In genomic region chr15:96340611-96341464, GRCh38 we compare ENCODE assay signal across 8 cellular contexts. TPM values are rescaled to one million over a fixed set of nuclear protein-coding genes. Genes with fewer than 3 reads are reported as not detected.
DNase-seq lines count a peak whose midpoint lies in the region; ATAC-seq and TF ChIP-seq lines count a peak whose summit lies in the region.

No MANE protein-coding gene starts in this region.

- ATAC-seq in omental fat pad (ENCODE audit: low FRiP score), result peak; percentile 39
- no peak for ATAC-seq in GM21447 (IDR thresholded peaks at IDR 0.05; ENCODE audit: unreplicated experiment)
- no peak for ATAC-seq in GM19452 (IDR thresholded peaks at IDR 0.05; ENCODE audit: unreplicated experiment)

- H3K36me3 Mint-ChIP-seq in T-helper 2 cell treated with Interferon-gamma antibody and Interleukin-4, amounts not matched to agents 5 μg/mL and 100 μg/mL, for 36 hours (ENCODE audit: low read depth), result no peaks in the 10 kb centered on the region

- peaks cover 89% of the 10 kb centered on the region for H3K27me3 Mint-ChIP-seq in T-helper 2 cell treated with Interferon-gamma antibody and Interleukin-4, amounts not matched to agents 5 μg/mL and 100 μg/mL, for 36 hours (ENCODE audit: low read depth)

- H3K4me1 Mint-ChIP-seq in T-helper 2 cell treated with Interferon-gamma antibody and Interleukin-4, amounts not matched to agents 5 μg/mL and 100 μg/mL, for 36 hours (ENCODE audit: low read depth), result peaks cover 2% of the 10 kb centered on the region

- peak overlapping the region; percentile 80 for H3K9ac ChIP-seq in SK-N-MC (ENCODE audit: insufficient read length)

- peaks cover 21% of the 10 kb centered on the region for H3K36me3 ChIP-seq in SK-N-MC (ENCODE audit: insufficient read depth, low read length)

- no peak for DNase-seq in T-helper 2 cell treated with Interferon-gamma antibody and Interleukin-4, amounts not matched to agents 5 μg/mL and 100 μg/mL, for 36 hours (ENCODE audit: low spot score)
- DNase-seq in T-helper 2 cell (no peak), SK-N-MC (ENCODE audit: low read depth, low spot score) (no peak), foreskin fibroblast (peak in 1 of 2 donors; percentile 76), omental fat pad (ENCODE audit: low spot score) (no peak)
- no peak for DNase-seq in stimulated activated naive CD4-positive, alpha-beta T cell (lab: John Stamatoyannopoulos, UW)

- H3K27ac ChIP-seq in SK-N-MC, result peak overlapping the region; percentile 86

- no peak overlapping the region for H3K4me3 Mint-ChIP-seq in T-helper 2 cell treated with Interferon-gamma antibody and Interleukin-4, amounts not matched to agents 5 μg/mL and 100 μg/mL, for 36 hours

- H3K27ac Mint-ChIP-seq in T-helper 2 cell treated with Interferon-gamma antibody and Interleukin-4, amounts not matched to agents 5 μg/mL and 100 μg/mL, for 36 hours, result peak overlapping the region; percentile 41

- no peaks in the 10 kb centered on the region for H3K9me3 ChIP-seq in SK-N-MC (ENCODE audit: low read depth, low read length)

- TF ChIP-seq CTCF in foreskin fibroblast (IDR thresholded peaks at IDR 0.05; ENCODE audit: low read depth, low read length), result no peak
- no peak for TF ChIP-seq CTCF in omental fat pad (IDR thresholded peaks at IDR 0.05)

- no peaks in the 10 kb centered on the region for H3K9me3 Mint-ChIP-seq in T-helper 2 cell treated with Interferon-gamma antibody and Interleukin-4, amounts not matched to agents 5 μg/mL and 100 μg/mL, for 36 hours

- H3K4me3 ChIP-seq in SK-N-MC, result peak overlapping the region; percentile 85
- peak overlapping the region; percentile 80 to 100 for H3K4me3 ChIP-seq in foreskin fibroblast (ENCODE audit: low read depth in 1 of 2, low read length in 2 of 2)

RNA-seq across cellular contexts. Expression of gene NR2F2, which starts 10.3 kb away (rescaled TPM):
- total RNA-seq in omental fat pad, result 10 to 100 TPM in 3 of 4 donors, 1 to 10 TPM in 1; 8.9 to 41.8 (median 20.1) TPM
